Comparison of ENCODE assay signal across 8 cellular contexts in the genomic region with DNA sequence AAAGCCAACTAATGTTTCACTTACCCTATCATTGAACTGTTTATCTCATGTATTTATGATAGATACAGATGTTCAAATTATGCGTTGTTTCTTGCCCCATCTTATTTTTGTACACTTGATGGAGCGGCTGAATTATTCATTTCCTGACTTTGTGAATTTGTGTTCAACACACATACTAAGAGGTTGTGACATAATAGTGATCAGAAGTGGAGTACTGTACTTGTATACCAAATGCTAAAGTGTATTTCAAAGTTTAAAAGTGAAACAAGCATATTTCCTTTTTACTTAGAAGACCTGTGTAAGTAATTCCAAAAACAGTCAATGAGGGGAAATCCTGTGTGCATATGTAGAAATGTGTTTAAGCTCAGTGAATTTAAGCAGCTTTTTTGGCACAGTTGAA. TPM values are rescaled to one million over a fixed set of nuclear protein-coding genes. Genes with fewer than 3 reads are reported as not detected.
A peak's percentile ranks its signal among the peaks of the same experiment; 100 is the strongest.
DNase-seq lines count a peak whose midpoint lies in the region; ATAC-seq, FAIRE-seq and TF ChIP-seq lines count a peak whose summit lies in the region.

No MANE protein-coding gene starts in this region.

- H3K4me3 ChIP-seq in kidney (ENCODE audit: low read length in 2 of 2): peak overlapping the region; percentile 91 to 99
- peak overlapping the region; percentile 90 to 98 (median 96) for H3K4me3 ChIP-seq in subcutaneous abdominal adipose tissue (ENCODE audit: low read depth in 1 of 5, low read length in 5 of 5)

- FAIRE-seq in kidney (lab: Jason Lieb, UNC): peak; percentile 19

- H3K27me3 ChIP-seq in subcutaneous abdominal adipose tissue (ENCODE audit: control insufficient read depth in 5 of 5, insufficient read depth in 4 of 5, low read length in 5 of 5): no peaks in the 10 kb centered on the region

- POLR2A ChIA-PET in activated CD4-positive, alpha-beta T cell treated with anti-CD3 and anti-CD28 coated beads for 36 hours (lab: Charles Lee): interaction anchor here (0.6 to 2.8 kb wide), 7 partner anchors 18 to 242 kb away, joined by 3 to 21 read pairs (median 3); no protein-coding TSS in a partner anchor

- H3K4me1 ChIP-seq in kidney (ENCODE audit: control insufficient read depth in 1 of 2, insufficient read depth in 1 of 2, low read depth in 1 of 2, low read length in 2 of 2) (peaks cover 9 to 11% of the 10 kb centered on the region in 2 donors), subcutaneous abdominal adipose tissue (ENCODE audit: control insufficient read depth in 5 of 5, insufficient read depth in 5 of 5, low read length in 5 of 5) (peaks cover 0 to 25% (median 18%) of the 10 kb centered on the region in 5 donors)

- peaks cover 60% of the 10 kb centered on the region for H3K4me1 Mint-ChIP-seq in activated CD4-positive, alpha-beta T cell treated with anti-CD3 and anti-CD28 coated beads for 36 hours
- peaks cover 53% of the 10 kb centered on the region for H3K4me1 Mint-ChIP-seq in activated naive CD8-positive, alpha-beta T cell treated with anti-CD3 and anti-CD28 coated beads for 36 hours

- H3K9me3 ChIP-seq in kidney (ENCODE audit: control insufficient read depth in 1 of 2, low read length in 2 of 2) (no peaks in the 10 kb centered on the region), subcutaneous abdominal adipose tissue (ENCODE audit: control insufficient read depth in 5 of 5, low read length in 5 of 5) (no peaks in the 10 kb centered on the region)

- intact Hi-C loops in activated CD4-positive, alpha-beta T cell treated with anti-CD3 and anti-CD28 coated beads for 36 hours (cut with DNase I, micrococcal nuclease): loop anchor here (1.0 to 10.0 kb wide), 10 partner anchors 10 to 374 kb away; a partner anchor contains a TSS
- intact Hi-C loops in kidney (cut with DNase I): no loop called here

- TF ChIP-seq CTCF in kidney (IDR thresholded peaks at IDR 0.05; ENCODE audit: borderline replicate concordance, extremely low read depth, insufficient read depth): no peak

- H3K36me3 Mint-ChIP-seq in activated CD4-positive, alpha-beta T cell treated with anti-CD3 and anti-CD28 coated beads for 36 hours (ENCODE audit: low read depth): peaks cover 67% of the 10 kb centered on the region
- H3K36me3 Mint-ChIP-seq in activated naive CD8-positive, alpha-beta T cell treated with anti-CD3 and anti-CD28 coated beads for 36 hours: peaks cover 71% of the 10 kb centered on the region

- CTCF ChIA-PET in activated CD4-positive, alpha-beta T cell treated with anti-CD3 and anti-CD28 coated beads for 36 hours (lab: Charles Lee): interaction anchor here (0.6 to 1.7 kb wide), 13 partner anchors 10 to 378 kb away, joined by 3 to 9 read pairs (median 3); no protein-coding TSS in a partner anchor

- ATAC-seq in activated CD4-positive, alpha-beta T cell treated with anti-CD3 and anti-CD28 coated beads for 36 hours: peak; percentile 33
- ATAC-seq in GM18517 (IDR thresholded peaks at IDR 0.05; ENCODE audit: unreplicated experiment): no peak

- peak overlapping the region; percentile 98 for H3K4me3 Mint-ChIP-seq in activated CD4-positive, alpha-beta T cell treated with anti-CD3 and anti-CD28 coated beads for 36 hours
- peak overlapping the region; percentile 93 for H3K4me3 Mint-ChIP-seq in activated naive CD8-positive, alpha-beta T cell treated with anti-CD3 and anti-CD28 coated beads for 36 hours

- DNase-seq in activated CD4-positive, alpha-beta T cell treated with anti-CD3 and anti-CD28 coated beads for 36 hours: no peak
- DNase-seq in activated CD4-positive, alpha-beta T cell treated with anti-CD3 and anti-CD28 coated beads for 1 hour: no peak
- DNase-seq in activated naive CD8-positive, alpha-beta T cell treated with anti-CD3 and anti-CD28 coated beads for 36 hours: no peak
- DNase-seq in kidney: no peak
- no peak for DNase-seq in NK-92 (lab: John Stamatoyannopoulos, UW; ENCODE audit: unreplicated experiment)
- DNase-seq in activated CD4-positive, alpha-beta T cell treated with anti-CD3 and anti-CD28 coated beads for 48 hours: no peak

- H3K27ac ChIP-seq in kidney (ENCODE audit: low read depth in 2 of 2, low read length in 2 of 2): peak overlapping the region; percentile 96 to 99
- peak overlapping the region; percentile 97 for H3K27ac ChIP-seq in subcutaneous abdominal adipose tissue (ENCODE audit: low read depth, low read length)

- no peaks in the 10 kb centered on the region for H3K9me3 Mint-ChIP-seq in activated CD4-positive, alpha-beta T cell treated with anti-CD3 and anti-CD28 coated beads for 36 hours (ENCODE audit: low read depth)
- H3K9me3 Mint-ChIP-seq in activated naive CD8-positive, alpha-beta T cell treated with anti-CD3 and anti-CD28 coated beads for 36 hours: peaks cover 3% of the 10 kb centered on the region

- H3K27me3 Mint-ChIP-seq in activated CD4-positive, alpha-beta T cell treated with anti-CD3 and anti-CD28 coated beads for 36 hours: no peaks in the 10 kb centered on the region
- no peaks in the 10 kb centered on the region for H3K27me3 Mint-ChIP-seq in activated naive CD8-positive, alpha-beta T cell treated with anti-CD3 and anti-CD28 coated beads for 36 hours

- H3K36me3 ChIP-seq in kidney (ENCODE audit: control insufficient read depth in 1 of 2, insufficient read depth in 2 of 2, low read length in 2 of 2): peaks cover 33 to 37% of the 10 kb centered on the region in 2 donors
- peaks cover 32 to 44% (median 42%) of the 10 kb centered on the region in 5 donors for H3K36me3 ChIP-seq in subcutaneous abdominal adipose tissue (ENCODE audit: control insufficient read depth in 5 of 5, insufficient read depth in 5 of 5, low read length in 5 of 5)

- H3K9ac ChIP-seq in kidney (ENCODE audit: low read length in 2 of 2): peak overlapping the region; percentile 84 to 96
- H3K9ac ChIP-seq in subcutaneous abdominal adipose tissue (ENCODE audit: low read length in 5 of 5): peak overlapping the region; percentile 83 to 99 (median 97)

- peak overlapping the region; percentile 100 for H3K27ac Mint-ChIP-seq in activated CD4-positive, alpha-beta T cell treated with anti-CD3 and anti-CD28 coated beads for 36 hours
- peak overlapping the region; percentile 98 for H3K27ac Mint-ChIP-seq in activated naive CD8-positive, alpha-beta T cell treated with anti-CD3 and anti-CD28 coated beads for 36 hours

RNA-seq across cellular contexts. Expression of a gene that starts 1.8 kb away (rescaled TPM):
- 10 to 100 TPM; 47.8 to 56.7 TPM for total RNA-seq in activated CD4-positive, alpha-beta T cell treated with anti-CD3 and anti-CD28 coated beads for 36 hours
- 10 to 100 TPM; 57.7 to 58.8 TPM for total RNA-seq in activated naive CD8-positive, alpha-beta T cell treated with anti-CD3 and anti-CD28 coated beads for 36 hours
- total RNA-seq in kidney: 196 TPM
- polyA plus RNA-seq in kidney (ENCODE audit: insufficient read depth, low read depth, low replicate concordance): 6.7 TPM
